Comparison of ENCODE assay signal across 1 cellular context in genomic region chrX:129959493-129959832, GRCh38.
TF ChIP-seq lines count a peak whose summit lies in the region.

No MANE protein-coding gene starts in this region.

TF ChIP-seq in H1, 55 proteins besides CTCF, POLR2A, EP300 and RAD21:
- TF ChIP-seq SIN3A (conservative IDR thresholded peaks at IDR 0.05 in 1 of 2, IDR thresholded peaks at IDR 0.05 in 1 of 2; ENCODE audit: low read depth in 1 of 2, low read length in 2 of 2) (0 out of 4 replicates have a peak, but pooled peaks of 1 of the 2 experiments have one; percentile 37), EGR1 (IDR thresholded peaks at IDR 0.05; ENCODE audit: borderline replicate concordance, low read depth, low read length) (no peak), EZH2 (IDR thresholded peaks at IDR 0.05; ENCODE audit: low read depth, low read length, severe bottlenecking) (peak; percentile 22)
